Comparison of ENCODE assay signal across 16 cellular contexts in the genomic region with DNA sequence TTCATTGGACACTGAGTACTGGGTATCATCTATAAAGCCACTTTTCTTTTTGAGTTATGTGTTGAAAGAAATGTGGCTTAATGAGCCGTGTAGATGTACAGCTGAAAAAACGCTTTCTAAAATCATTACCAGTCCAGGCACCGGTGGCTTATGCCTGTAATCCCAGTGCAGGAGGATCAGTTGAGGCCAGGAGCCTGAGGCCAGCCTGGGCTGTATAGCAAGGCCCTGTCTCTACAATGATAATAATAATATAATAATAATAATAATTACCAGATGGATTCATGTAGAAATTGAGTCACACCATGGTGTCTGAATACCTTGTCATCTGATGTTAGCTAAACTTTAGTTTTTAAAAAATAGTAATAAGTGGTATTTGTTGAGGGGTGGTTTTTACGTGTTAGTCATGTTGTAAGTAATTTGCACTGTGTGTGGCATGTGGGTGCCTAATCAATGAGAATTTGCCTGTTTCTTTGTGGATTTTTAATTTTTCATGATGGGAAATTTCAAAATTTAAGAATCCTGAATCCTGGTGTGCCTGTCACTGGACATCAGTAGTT. TPM values are rescaled to one million over a fixed set of nuclear protein-coding genes. Genes with fewer than 3 reads are reported as not detected.
DNase-seq lines count a peak whose midpoint lies in the region; ATAC-seq and TF ChIP-seq lines count a peak whose summit lies in the region.
"Had no signal": no experiment of that assay in that cellular context is flagged by ENCODE, and none has a peak within 500 bp of the region (broad histone marks: within the 10 kb centered on the region; RNA-seq: fewer than 3 reads in every experiment).

No MANE protein-coding gene starts in this region.

- H2AK5ac ChIP-seq in trophoblast cell (ENCODE audit: low read length) = no peak overlapping the region

- H3K27me3 ChIP-seq in MM.1S (replicated peaks; ENCODE audit: insufficient read depth, low read length) (no peaks in the 10 kb centered on the region), spleen (replicated peaks in 1 of 7) (no peaks in the 10 kb centered on the region), trophoblast cell (ENCODE audit: insufficient read depth, low read length) (no peaks in the 10 kb centered on the region)
- H3K27me3 ChIP-seq: breast epithelium, testis had no signal

- peak overlapping the region; percentile 93 for H3K27ac Mint-ChIP-seq in activated naive CD8-positive, alpha-beta T cell treated with anti-CD3 and anti-CD28 coated beads for 36 hours

- H3K4me3 Mint-ChIP-seq in activated naive CD8-positive, alpha-beta T cell treated with anti-CD3 and anti-CD28 coated beads for 36 hours = peak overlapping the region; percentile 52

- intact Hi-C loops in spleen (cut with DNase I; ENCODE audit: low total_unique reads) = no loop called here

- H4K12ac ChIP-seq in trophoblast cell (ENCODE audit: low read depth, low read length) = no peak overlapping the region

- no peak overlapping the region for H4K91ac ChIP-seq in trophoblast cell (ENCODE audit: low read depth, low read length)

- peaks cover 29% of the 10 kb centered on the region for H3K36me3 Mint-ChIP-seq in activated naive CD8-positive, alpha-beta T cell treated with anti-CD3 and anti-CD28 coated beads for 36 hours

- no peak overlapping the region for H4K8ac ChIP-seq in trophoblast cell (ENCODE audit: low read depth, low read length)

- H3K23ac ChIP-seq in trophoblast cell (ENCODE audit: low read length) = no peak overlapping the region

- WGBS in spleen, 5 donors = 46 to 72% (median 63%) methylated on average over 4 of the region's 4 CpGs
- 100% methylated on average over 1 of the region's 4 CpGs for WGBS in trophoblast cell (ENCODE audit: extremely low coverage, insufficient coverage, insufficient read length)

- no peaks in the 10 kb centered on the region for H3K9me3 Mint-ChIP-seq in activated naive CD8-positive, alpha-beta T cell treated with anti-CD3 and anti-CD28 coated beads for 36 hours

- H3K27ac ChIP-seq in MM.1S (ENCODE audit: low read length) (peak overlapping the region; percentile 89; the same call in 1 of the 2 replicates), spleen (peak overlapping the region in 7 of 8 donors; percentile 45 to 90 (median 85)), trophoblast cell (ENCODE audit: low read depth, low read length) (no peak overlapping the region)
- H3K27ac ChIP-seq: SK-N-MC, testis had no signal

- no peak for ATAC-seq in HG03280 (IDR thresholded peaks at IDR 0.05; ENCODE audit: unreplicated experiment)
- ATAC-seq in HG03460 (IDR thresholded peaks at IDR 0.05; ENCODE audit: unreplicated experiment) = no peak
- ATAC-seq: left ventricle myocardium superior had no signal

- H3K9ac ChIP-seq in MM.1S (ENCODE audit: low read length) (no peak overlapping the region), trophoblast cell (ENCODE audit: low read length) (no peak overlapping the region)

- no peak overlapping the region for H3K18ac ChIP-seq in trophoblast cell (ENCODE audit: low read length)

- H3K4me1 ChIP-seq in MM.1S (ENCODE audit: low read length) = peaks cover 38% of the 10 kb centered on the region
- peaks cover 55 to 100% (median 88%) of the 10 kb centered on the region in 6 donors for H3K4me1 ChIP-seq in spleen
- H3K4me1 ChIP-seq in trophoblast cell (ENCODE audit: control insufficient read depth in 1 of 2, insufficient read depth in 2 of 2, low read length in 2 of 2) = no peaks in the 10 kb centered on the region

- no peaks in the 10 kb centered on the region for H3K27me3 Mint-ChIP-seq in activated naive CD8-positive, alpha-beta T cell treated with anti-CD3 and anti-CD28 coated beads for 36 hours

- H3K79me2 ChIP-seq in MM.1S (ENCODE audit: low read length) (peaks cover 98% of the 10 kb centered on the region), trophoblast cell (ENCODE audit: control insufficient read depth, insufficient read depth, low read length, poor library complexity) (peaks cover 8% of the 10 kb centered on the region)

- peak; percentile 45 for DNase-seq in activated CD8-positive, alpha-beta memory T cell treated with anti-CD3 and anti-CD28 coated beads for 24 hours
- no peak for DNase-seq in activated CD8-positive, alpha-beta memory T cell treated with anti-CD3 and anti-CD28 coated beads, Interleukin-2, amount 50 U/mL, for 48 hours
- DNase-seq in MM.1S = no peak
- DNase-seq in activated naive CD8-positive, alpha-beta T cell treated with anti-CD3 and anti-CD28 coated beads for 36 hours = no peak
- no peak for DNase-seq in spleen
- no peak for DNase-seq in trophoblast cell
- DNase-seq: activated gamma-delta T cell treated with Interleukin-2 at 50 U/mL for 16 hours; effector CD4-positive, alpha-beta T cell; left ventricle myocardium superior; NCI-H1930; NCI-H524 treated with DMSO at 0.1 percent for 48 hours; testis had no signal

- peaks cover 92% of the 10 kb centered on the region for H3K4me1 Mint-ChIP-seq in activated naive CD8-positive, alpha-beta T cell treated with anti-CD3 and anti-CD28 coated beads for 36 hours

- no peaks in the 10 kb centered on the region for H3K9me2 ChIP-seq in MM.1S (replicated peaks; ENCODE audit: insufficient read depth, low read length)

- H3K4me2 ChIP-seq in MM.1S (ENCODE audit: low read depth, low read length) (no peak overlapping the region), trophoblast cell (ENCODE audit: low read length) (no peak overlapping the region)

- peaks cover 22% of the 10 kb centered on the region for H3F3A ChIP-seq in MM.1S (ENCODE audit: insufficient read depth, low read length)

- H3K4me3 ChIP-seq in MM.1S (ENCODE audit: low read length) = no peak overlapping the region
- no peak overlapping the region for H3K4me3 ChIP-seq in spleen
- no peak overlapping the region for H3K4me3 ChIP-seq in trophoblast cell (ENCODE audit: low read depth, low read length)
- H3K4me3 ChIP-seq: breast epithelium, SK-N-MC, testis had no signal

- TF ChIP-seq CTCF in MM.1S (IDR thresholded peaks at IDR 0.05; ENCODE audit: low read length) = no peak
- TF ChIP-seq CTCF in spleen (IDR thresholded peaks at IDR 0.05 in 8 of 11, conservative IDR thresholded peaks at IDR 0.05 in 3 of 11) = no peak

- H2AFZ ChIP-seq in MM.1S (ENCODE audit: low read length) = no peak overlapping the region
- H2AFZ ChIP-seq in trophoblast cell (ENCODE audit: insufficient read depth, low read length, poor library complexity) = no peak overlapping the region

- no peak overlapping the region for H3K4ac ChIP-seq in trophoblast cell (ENCODE audit: low read depth, low read length)

- H2BK5ac ChIP-seq in trophoblast cell (ENCODE audit: low read depth, low read length, poor library complexity) = no peak overlapping the region

- H3K9me3 ChIP-seq in MM.1S (replicated peaks; ENCODE audit: insufficient read depth, low read length) = no peaks in the 10 kb centered on the region
- H3K9me3 ChIP-seq in spleen = no peaks in the 10 kb centered on the region
- H3K9me3 ChIP-seq in trophoblast cell (ENCODE audit: insufficient read depth, low read depth, low read length) = no peaks in the 10 kb centered on the region
- H3K9me3 ChIP-seq: breast epithelium, testis had no signal

- H3K36me3 ChIP-seq in MM.1S (replicated peaks; ENCODE audit: insufficient read depth, low read length) (no peaks in the 10 kb centered on the region), spleen (peaks cover 0 to 23% (median 0%) of the 10 kb centered on the region in 6 donors), trophoblast cell (ENCODE audit: control insufficient read depth in 1 of 2, insufficient read depth in 2 of 2, low read length in 2 of 2) (peaks cover 2 to 6% of the 10 kb centered on the region in 2 experiments)
- H3K36me3 ChIP-seq: breast epithelium had no signal

- TF ChIP-seq POLR2A in spleen (IDR thresholded peaks at IDR 0.05) = no peak

- no peak overlapping the region for H3K14ac ChIP-seq in trophoblast cell (ENCODE audit: low read length)

- no peak overlapping the region for H2BK120ac ChIP-seq in trophoblast cell (ENCODE audit: insufficient read depth, low read length, poor library complexity)

- H3K79me1 ChIP-seq in trophoblast cell (ENCODE audit: low read length) = no peaks in the 10 kb centered on the region

- 0 out of 2 replicates have a peak, but pooled peaks cover 14% of the 10 kb centered on the region for H4K20me1 ChIP-seq in MM.1S (ENCODE audit: insufficient read depth, low read length)

- no peak overlapping the region for H2BK12ac ChIP-seq in trophoblast cell (ENCODE audit: low read length)

RNA-seq across cellular contexts. Expression of a gene that starts 30.1 kb away (rescaled TPM):
- total RNA-seq in activated naive CD8-positive, alpha-beta T cell treated with anti-CD3 and anti-CD28 coated beads for 36 hours = 10 to 100 TPM; 76.1 to 78.1 TPM
- 100 to 1,000 TPM in 2 of 7 donors, 10 to 100 TPM in 5; 50.3 to 106 (median 82.9) TPM for total RNA-seq in spleen
- 10 to 100 TPM; 21.5 to 32.1 (median 30.0) TPM for polyA plus RNA-seq in spleen
- polyA plus RNA-seq in trophoblast cell (2013) = 48.7 and 51.4 TPM in 2 replicates
